In the genomic region with DNA sequence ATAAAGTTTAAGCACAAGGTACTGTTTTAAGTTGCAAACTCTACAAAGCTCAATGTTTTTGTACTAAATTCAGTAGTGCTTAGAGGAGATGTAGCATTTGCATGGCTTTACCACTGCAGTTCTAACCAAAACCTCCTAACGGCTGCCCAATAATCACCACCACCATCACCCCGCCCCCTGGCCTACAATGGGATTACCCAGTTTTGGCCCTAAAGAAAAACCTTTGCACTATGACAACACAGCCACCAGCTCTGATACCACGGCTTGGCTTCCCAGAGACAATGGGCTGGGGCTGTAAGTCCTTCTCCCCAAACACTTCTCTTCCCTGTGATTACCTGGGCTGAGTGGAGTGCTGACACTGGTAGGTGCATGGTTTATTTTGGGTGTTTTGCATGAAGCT, we compare ENCODE assay signal across 2 cellular contexts.
TF ChIP-seq lines count a peak whose summit lies in the region.

No MANE protein-coding gene starts in this region.

TF ChIP-seq in GM12878, 131 proteins besides CTCF, POLR2A, EP300 and RAD21:
- TF ChIP-seq, protein P1, sequence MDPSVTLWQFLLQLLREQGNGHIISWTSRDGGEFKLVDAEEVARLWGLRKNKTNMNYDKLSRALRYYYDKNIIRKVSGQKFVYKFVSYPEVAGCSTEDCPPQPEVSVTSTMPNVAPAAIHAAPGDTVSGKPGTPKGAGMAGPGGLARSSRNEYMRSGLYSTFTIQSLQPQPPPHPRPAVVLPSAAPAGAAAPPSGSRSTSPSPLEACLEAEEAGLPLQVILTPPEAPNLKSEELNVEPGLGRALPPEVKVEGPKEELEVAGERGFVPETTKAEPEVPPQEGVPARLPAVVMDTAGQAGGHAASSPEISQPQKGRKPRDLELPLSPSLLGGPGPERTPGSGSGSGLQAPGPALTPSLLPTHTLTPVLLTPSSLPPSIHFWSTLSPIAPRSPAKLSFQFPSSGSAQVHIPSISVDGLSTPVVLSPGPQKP (IDR thresholded peaks at IDR 0.05; ENCODE audit: low read depth, low read length): no peak
- TF ChIP-seq, protein P2, sequence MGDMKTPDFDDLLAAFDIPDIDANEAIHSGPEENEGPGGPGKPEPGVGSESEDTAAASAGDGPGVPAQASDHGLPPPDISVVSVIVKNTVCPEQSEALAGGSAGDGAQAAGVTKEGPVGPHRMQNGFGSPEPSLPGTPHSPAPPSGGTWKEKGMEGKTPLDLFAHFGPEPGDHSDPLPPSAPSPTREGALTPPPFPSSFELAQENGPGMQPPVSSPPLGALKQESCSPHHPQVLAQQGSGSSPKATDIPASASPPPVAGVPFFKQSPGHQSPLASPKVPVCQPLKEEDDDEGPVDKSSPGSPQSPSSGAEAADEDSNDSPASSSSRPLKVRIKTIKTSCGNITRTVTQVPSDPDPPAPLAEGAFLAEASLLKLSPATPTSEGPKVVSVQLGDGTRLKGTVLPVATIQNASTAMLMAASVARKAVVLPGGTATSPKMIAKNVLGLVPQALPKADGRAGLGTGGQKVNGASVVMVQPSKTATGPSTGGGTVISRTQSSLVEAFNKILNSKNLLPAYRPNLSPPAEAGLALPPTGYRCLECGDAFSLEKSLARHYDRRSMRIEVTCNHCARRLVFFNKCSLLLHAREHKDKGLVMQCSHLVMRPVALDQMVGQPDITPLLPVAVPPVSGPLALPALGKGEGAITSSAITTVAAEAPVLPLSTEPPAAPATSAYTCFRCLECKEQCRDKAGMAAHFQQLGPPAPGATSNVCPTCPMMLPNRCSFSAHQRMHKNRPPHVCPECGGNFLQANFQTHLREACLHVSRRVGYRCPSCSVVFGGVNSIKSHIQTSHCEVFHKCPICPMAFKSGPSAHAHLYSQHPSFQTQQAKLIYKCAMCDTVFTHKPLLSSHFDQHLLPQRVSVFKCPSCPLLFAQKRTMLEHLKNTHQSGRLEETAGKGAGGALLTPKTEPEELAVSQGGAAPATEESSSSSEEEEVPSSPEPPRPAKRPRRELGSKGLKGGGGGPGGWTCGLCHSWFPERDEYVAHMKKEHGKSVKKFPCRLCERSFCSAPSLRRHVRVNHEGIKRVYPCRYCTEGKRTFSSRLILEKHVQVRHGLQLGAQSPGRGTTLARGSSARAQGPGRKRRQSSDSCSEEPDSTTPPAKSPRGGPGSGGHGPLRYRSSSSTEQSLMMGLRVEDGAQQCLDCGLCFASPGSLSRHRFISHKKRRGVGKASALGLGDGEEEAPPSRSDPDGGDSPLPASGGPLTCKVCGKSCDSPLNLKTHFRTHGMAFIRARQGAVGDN (IDR thresholded peaks at IDR 0.05): no peak
- TF ChIP-seq ESRRA (IDR thresholded peaks at IDR 0.05; ENCODE audit: low read length) (no peak), MXI1 (IDR thresholded peaks at IDR 0.05; ENCODE audit: low read depth, low read length) (no peak), NR2C1 (IDR thresholded peaks at IDR 0.05) (no peak), CHD2 (IDR thresholded peaks at IDR 0.05; ENCODE audit: borderline replicate concordance, low read depth, low read length) (no peak)
- TF ChIP-seq, protein P3, sequence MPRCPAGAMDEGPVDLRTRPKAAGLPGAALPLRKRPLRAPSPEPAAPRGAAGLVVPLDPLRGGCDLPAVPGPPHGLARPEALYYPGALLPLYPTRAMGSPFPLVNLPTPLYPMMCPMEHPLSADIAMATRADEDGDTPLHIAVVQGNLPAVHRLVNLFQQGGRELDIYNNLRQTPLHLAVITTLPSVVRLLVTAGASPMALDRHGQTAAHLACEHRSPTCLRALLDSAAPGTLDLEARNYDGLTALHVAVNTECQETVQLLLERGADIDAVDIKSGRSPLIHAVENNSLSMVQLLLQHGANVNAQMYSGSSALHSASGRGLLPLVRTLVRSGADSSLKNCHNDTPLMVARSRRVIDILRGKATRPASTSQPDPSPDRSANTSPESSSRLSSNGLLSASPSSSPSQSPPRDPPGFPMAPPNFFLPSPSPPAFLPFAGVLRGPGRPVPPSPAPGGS (IDR thresholded peaks at IDR 0.05; ENCODE audit: borderline replicate concordance, insufficient read depth, low read depth, low read length, poor library complexity, severe bottlenecking): no peak
TF ChIP-seq in GM12878: peak in this region for 0.

TF ChIP-seq in HepG2, 621 proteins besides CTCF, POLR2A, EP300 and RAD21 (continues in another document):
- no peak for TF ChIP-seq KDM5B (CRISPR knock-in tag; IDR thresholded peaks at IDR 0.05; ENCODE audit: borderline replicate concordance)
- TF ChIP-seq PHF21A (CRISPR knock-in tag; IDR thresholded peaks at IDR 0.05): peak; percentile 19; the same call in 1 of the 2 replicates
- no peak for TF ChIP-seq ZKSCAN8 (CRISPR knock-in tag; IDR thresholded peaks at IDR 0.05; ENCODE audit: borderline replicate concordance)
- TF ChIP-seq NR2F2 (IDR thresholded peaks at IDR 0.05; ENCODE audit: borderline replicate concordance, low read depth): no peak
- no peak for TF ChIP-seq ZBTB38 (CRISPR knock-in tag; IDR thresholded peaks at IDR 0.05)
- no peak for TF ChIP-seq ZNF367 (CRISPR knock-in tag; IDR thresholded peaks at IDR 0.05; ENCODE audit: borderline replicate concordance)
- no peak for TF ChIP-seq KDM6A (CRISPR knock-in tag; IDR thresholded peaks at IDR 0.05; ENCODE audit: low read depth)
- TF ChIP-seq ZNF839 (CRISPR knock-in tag; IDR thresholded peaks at IDR 0.05; ENCODE audit: borderline replicate concordance): no peak
- TF ChIP-seq ATF1 (CRISPR knock-in tag; IDR thresholded peaks at IDR 0.05): no peak
- TF ChIP-seq, protein P4, sequence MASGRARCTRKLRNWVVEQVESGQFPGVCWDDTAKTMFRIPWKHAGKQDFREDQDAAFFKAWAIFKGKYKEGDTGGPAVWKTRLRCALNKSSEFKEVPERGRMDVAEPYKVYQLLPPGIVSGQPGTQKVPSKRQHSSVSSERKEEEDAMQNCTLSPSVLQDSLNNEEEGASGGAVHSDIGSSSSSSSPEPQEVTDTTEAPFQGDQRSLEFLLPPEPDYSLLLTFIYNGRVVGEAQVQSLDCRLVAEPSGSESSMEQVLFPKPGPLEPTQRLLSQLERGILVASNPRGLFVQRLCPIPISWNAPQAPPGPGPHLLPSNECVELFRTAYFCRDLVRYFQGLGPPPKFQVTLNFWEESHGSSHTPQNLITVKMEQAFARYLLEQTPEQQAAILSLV (CRISPR knock-in tag; IDR thresholded peaks at IDR 0.05; ENCODE audit: borderline replicate concordance): no peak
- TF ChIP-seq ZNF788 (CRISPR knock-in tag; IDR thresholded peaks at IDR 0.05; ENCODE audit: borderline replicate concordance): no peak
- TF ChIP-seq NR2F1 (CRISPR knock-in tag; IDR thresholded peaks at IDR 0.05): no peak
- TF ChIP-seq ZIK1 (CRISPR knock-in tag; IDR thresholded peaks at IDR 0.05; ENCODE audit: borderline replicate concordance, low read depth): no peak
- TF ChIP-seq ZNF333 (CRISPR knock-in tag; IDR thresholded peaks at IDR 0.05; ENCODE audit: borderline replicate concordance): no peak
- TF ChIP-seq, protein P5, sequence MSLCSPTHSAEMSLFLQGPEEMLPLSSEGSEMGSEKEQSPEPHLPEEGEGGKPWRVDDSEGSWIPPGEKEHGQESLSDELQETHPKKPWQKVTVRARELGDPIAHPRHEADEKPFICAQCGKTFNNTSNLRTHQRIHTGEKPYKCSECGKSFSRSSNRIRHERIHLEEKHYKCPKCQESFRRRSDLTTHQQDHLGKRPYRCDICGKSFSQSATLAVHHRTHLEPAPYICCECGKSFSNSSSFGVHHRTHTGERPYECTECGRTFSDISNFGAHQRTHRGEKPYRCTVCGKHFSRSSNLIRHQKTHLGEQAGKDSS (CRISPR knock-in tag; IDR thresholded peaks at IDR 0.05; ENCODE audit: borderline replicate concordance, low read depth): no peak
- TF ChIP-seq, protein P6, sequence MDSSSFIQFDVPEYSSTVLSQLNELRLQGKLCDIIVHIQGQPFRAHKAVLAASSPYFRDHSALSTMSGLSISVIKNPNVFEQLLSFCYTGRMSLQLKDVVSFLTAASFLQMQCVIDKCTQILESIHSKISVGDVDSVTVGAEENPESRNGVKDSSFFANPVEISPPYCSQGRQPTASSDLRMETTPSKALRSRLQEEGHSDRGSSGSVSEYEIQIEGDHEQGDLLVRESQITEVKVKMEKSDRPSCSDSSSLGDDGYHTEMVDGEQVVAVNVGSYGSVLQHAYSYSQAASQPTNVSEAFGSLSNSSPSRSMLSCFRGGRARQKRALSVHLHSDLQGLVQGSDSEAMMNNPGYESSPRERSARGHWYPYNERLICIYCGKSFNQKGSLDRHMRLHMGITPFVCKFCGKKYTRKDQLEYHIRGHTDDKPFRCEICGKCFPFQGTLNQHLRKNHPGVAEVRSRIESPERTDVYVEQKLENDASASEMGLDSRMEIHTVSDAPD (CRISPR knock-in tag; IDR thresholded peaks at IDR 0.05): peak; percentile 65; the same call in 1 of the 2 replicates
- TF ChIP-seq ZNF629 (CRISPR knock-in tag; conservative IDR thresholded peaks at IDR 0.05): no peak
- no peak for TF ChIP-seq RBM39 (IDR thresholded peaks at IDR 0.05; ENCODE audit: low read depth, low read length, poor library complexity, severe bottlenecking)
- no peak for TF ChIP-seq ZNF772 (CRISPR knock-in tag; IDR thresholded peaks at IDR 0.05)
- no peak for TF ChIP-seq IRX3 (CRISPR knock-in tag; IDR thresholded peaks at IDR 0.05; ENCODE audit: borderline replicate concordance, low read depth)
- no peak for TF ChIP-seq MEIS2 (CRISPR knock-in tag; IDR thresholded peaks at IDR 0.05)
- no peak for TF ChIP-seq BCL6 (CRISPR knock-in tag; IDR thresholded peaks at IDR 0.05)
- no peak for TF ChIP-seq CENPX (CRISPR knock-in tag; IDR thresholded peaks at IDR 0.05)
- TF ChIP-seq RARA (CRISPR knock-in tag; IDR thresholded peaks at IDR 0.05): no peak
- no peak for TF ChIP-seq HHEX (CRISPR knock-in tag; IDR thresholded peaks at IDR 0.05)
- TF ChIP-seq, protein P7, sequence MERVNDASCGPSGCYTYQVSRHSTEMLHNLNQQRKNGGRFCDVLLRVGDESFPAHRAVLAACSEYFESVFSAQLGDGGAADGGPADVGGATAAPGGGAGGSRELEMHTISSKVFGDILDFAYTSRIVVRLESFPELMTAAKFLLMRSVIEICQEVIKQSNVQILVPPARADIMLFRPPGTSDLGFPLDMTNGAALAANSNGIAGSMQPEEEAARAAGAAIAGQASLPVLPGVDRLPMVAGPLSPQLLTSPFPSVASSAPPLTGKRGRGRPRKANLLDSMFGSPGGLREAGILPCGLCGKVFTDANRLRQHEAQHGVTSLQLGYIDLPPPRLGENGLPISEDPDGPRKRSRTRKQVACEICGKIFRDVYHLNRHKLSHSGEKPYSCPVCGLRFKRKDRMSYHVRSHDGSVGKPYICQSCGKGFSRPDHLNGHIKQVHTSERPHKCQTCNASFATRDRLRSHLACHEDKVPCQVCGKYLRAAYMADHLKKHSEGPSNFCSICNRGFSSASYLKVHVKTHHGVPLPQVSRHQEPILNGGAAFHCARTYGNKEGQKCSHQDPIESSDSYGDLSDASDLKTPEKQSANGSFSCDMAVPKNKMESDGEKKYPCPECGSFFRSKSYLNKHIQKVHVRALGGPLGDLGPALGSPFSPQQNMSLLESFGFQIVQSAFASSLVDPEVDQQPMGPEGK (CRISPR knock-in tag; IDR thresholded peaks at IDR 0.05): peak; percentile 16; the same call in 1 of the 2 replicates
- TF ChIP-seq HNF4G (IDR thresholded peaks at IDR 0.05; ENCODE audit: borderline replicate concordance, low read depth, low read length): peak; percentile 53; the same call in 1 of the 2 replicates
- TF ChIP-seq HNF4G (CRISPR knock-in tag; IDR thresholded peaks at IDR 0.05; ENCODE audit: borderline replicate concordance, low read depth): no peak
- no peak for TF ChIP-seq ZBTB1 (CRISPR knock-in tag; IDR thresholded peaks at IDR 0.05; ENCODE audit: borderline replicate concordance)
- TF ChIP-seq, protein P8, sequence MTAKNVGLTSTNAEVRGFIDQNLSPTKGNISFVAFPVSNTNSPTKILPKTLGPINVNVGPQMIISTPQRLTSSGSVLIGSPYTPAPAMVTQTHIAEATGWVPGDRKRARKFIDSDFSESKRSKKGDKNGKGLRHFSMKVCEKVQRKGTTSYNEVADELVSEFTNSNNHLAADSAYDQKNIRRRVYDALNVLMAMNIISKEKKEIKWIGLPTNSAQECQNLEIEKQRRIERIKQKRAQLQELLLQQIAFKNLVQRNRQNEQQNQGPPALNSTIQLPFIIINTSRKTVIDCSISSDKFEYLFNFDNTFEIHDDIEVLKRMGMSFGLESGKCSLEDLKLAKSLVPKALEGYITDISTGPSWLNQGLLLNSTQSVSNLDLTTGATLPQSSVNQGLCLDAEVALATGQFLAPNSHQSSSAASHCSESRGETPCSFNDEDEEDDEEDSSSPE (CRISPR knock-in tag; IDR thresholded peaks at IDR 0.05): no peak
- TF ChIP-seq SOX13 (IDR thresholded peaks at IDR 0.05): no peak
- peak in 1 of 2 experiments; percentile 59; a peak in 2 of 4 replicates for TF ChIP-seq SOX13 (CRISPR knock-in tag; conservative IDR thresholded peaks at IDR 0.05 in 1 of 2, IDR thresholded peaks at IDR 0.05 in 1 of 2)
- TF ChIP-seq NR2F6 (IDR thresholded peaks at IDR 0.05): no peak
- no peak for TF ChIP-seq NR2F6 (CRISPR knock-in tag; IDR thresholded peaks at IDR 0.05)
- TF ChIP-seq ZNF674 (CRISPR knock-in tag; IDR thresholded peaks at IDR 0.05; ENCODE audit: low read depth): no peak
- TF ChIP-seq HMG20B (CRISPR knock-in tag; conservative IDR thresholded peaks at IDR 0.05): no peak
- no peak for TF ChIP-seq MEIS1 (CRISPR knock-in tag; IDR thresholded peaks at IDR 0.05; ENCODE audit: borderline replicate concordance)
- TF ChIP-seq ZNF660 (CRISPR knock-in tag; IDR thresholded peaks at IDR 0.05; ENCODE audit: borderline replicate concordance, low read depth): no peak
- TF ChIP-seq SMARCC2 (IDR thresholded peaks at IDR 0.05): no peak
- TF ChIP-seq, protein P9, sequence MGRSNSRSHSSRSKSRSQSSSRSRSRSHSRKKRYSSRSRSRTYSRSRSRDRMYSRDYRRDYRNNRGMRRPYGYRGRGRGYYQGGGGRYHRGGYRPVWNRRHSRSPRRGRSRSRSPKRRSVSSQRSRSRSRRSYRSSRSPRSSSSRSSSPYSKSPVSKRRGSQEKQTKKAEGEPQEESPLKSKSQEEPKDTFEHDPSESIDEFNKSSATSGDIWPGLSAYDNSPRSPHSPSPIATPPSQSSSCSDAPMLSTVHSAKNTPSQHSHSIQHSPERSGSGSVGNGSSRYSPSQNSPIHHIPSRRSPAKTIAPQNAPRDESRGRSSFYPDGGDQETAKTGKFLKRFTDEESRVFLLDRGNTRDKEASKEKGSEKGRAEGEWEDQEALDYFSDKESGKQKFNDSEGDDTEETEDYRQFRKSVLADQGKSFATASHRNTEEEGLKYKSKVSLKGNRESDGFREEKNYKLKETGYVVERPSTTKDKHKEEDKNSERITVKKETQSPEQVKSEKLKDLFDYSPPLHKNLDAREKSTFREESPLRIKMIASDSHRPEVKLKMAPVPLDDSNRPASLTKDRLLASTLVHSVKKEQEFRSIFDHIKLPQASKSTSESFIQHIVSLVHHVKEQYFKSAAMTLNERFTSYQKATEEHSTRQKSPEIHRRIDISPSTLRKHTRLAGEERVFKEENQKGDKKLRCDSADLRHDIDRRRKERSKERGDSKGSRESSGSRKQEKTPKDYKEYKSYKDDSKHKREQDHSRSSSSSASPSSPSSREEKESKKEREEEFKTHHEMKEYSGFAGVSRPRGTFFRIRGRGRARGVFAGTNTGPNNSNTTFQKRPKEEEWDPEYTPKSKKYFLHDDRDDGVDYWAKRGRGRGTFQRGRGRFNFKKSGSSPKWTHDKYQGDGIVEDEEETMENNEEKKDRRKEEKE (IDR thresholded peaks at IDR 0.05): no peak
- peak; percentile 54; the same call in 1 of the 2 replicates for TF ChIP-seq PITX1 (CRISPR knock-in tag; IDR thresholded peaks at IDR 0.05)
- TF ChIP-seq ZNF547 (CRISPR knock-in tag; IDR thresholded peaks at IDR 0.05): no peak
- no peak for TF ChIP-seq ZNF563 (CRISPR knock-in tag; IDR thresholded peaks at IDR 0.05)
- no peak for TF ChIP-seq ZNF292 (CRISPR knock-in tag; IDR thresholded peaks at IDR 0.05; ENCODE audit: borderline replicate concordance, low read depth)
- TF ChIP-seq ZNF335 (CRISPR knock-in tag; IDR thresholded peaks at IDR 0.05): no peak
- no peak for TF ChIP-seq SMAD9 (CRISPR knock-in tag; IDR thresholded peaks at IDR 0.05)
